In the genomic region with DNA sequence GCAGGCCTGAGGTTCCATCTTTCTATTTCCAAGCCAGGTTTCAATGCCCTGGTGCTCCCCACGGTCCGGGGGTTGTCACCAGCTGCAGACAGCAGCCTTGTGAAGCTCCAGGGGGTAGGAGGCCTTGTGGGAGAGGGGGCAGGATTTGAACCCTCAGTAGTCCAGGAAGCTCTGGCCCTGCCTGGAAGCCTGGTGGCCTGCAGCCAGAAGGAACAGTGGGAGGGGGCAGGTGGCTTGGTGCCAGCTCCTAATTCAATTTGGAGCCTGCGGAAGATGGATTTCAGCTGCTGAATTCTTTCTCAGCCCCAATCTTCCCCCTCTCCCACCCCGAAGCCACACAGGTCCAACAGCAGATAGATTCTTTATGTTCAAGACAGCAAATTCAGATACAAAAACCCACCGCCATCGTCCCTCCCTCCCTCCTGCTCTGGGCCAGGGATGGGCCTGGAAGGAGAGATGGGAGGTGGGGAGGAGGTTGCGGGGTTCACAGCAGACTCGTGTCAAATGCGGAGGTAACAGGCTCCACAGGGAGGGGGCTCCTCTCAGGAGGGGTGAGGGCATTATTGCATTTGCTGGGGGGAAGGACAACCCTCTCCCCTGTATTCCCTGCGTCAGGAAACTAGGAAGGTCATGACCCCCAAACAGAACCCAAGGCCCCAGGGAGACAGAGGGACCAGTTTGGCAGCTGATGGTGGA, we compare ENCODE assay signal across 18 cellular contexts. TPM values are rescaled to one million over a fixed set of nuclear protein-coding genes. Genes with fewer than 3 reads are reported as not detected.
DNase-seq lines count a peak whose midpoint lies in the region; ATAC-seq, FAIRE-seq and TF ChIP-seq lines count a peak whose summit lies in the region.
"Had no signal": no experiment of that assay in that cellular context is flagged by ENCODE, and none has a peak within 500 bp of the region (broad histone marks: within the 10 kb centered on the region; RNA-seq: fewer than 3 reads in every experiment).

No MANE protein-coding gene starts in this region.

- H3K27ac Mint-ChIP-seq in astrocyte (ENCODE audit: unreplicated experiment) (peak overlapping the region; percentile 34), immature natural killer cell (peak overlapping the region in 4 of 6 donors; percentile 45 to 92 (median 72))
- H3K27ac Mint-ChIP-seq: activated CD4-positive, alpha-beta memory T cell treated with anti-CD3 and anti-CD28 coated beads, Interleukin-2, amount 10 ng/mL, durations not matched to agents 7 days and 5 days; activated naive CD8-positive, alpha-beta T cell treated with anti-CD3 and anti-CD28 coated beads, Interleukin-2, amount 50 U/mL, for 24 hours; activated T-helper 1 cell treated with anti-CD3 and anti-CD28 coated beads, Interleukin-12 subunit alpha, Interleukin-12 subunit beta, Interleukin-2, Interleukin-4 antibody, amounts not matched to agents 30 ng/mL and 10 ng/mL and 1 ng/mL, durations not matched to agents 14 hours and 24 hours and 36 hours; stimulated activated naive B cell treated with anti-CD40 and anti-IgM and Interleukin-4, amounts not matched to agents 10 μg/mL and 1 μg/mL and 100 μg/mL, for 72 hours had no signal

- H4K20me1 ChIP-seq in astrocyte (ENCODE audit: insufficient read depth, low read length) (peaks cover 67% of the 10 kb centered on the region), smooth muscle cell (ENCODE audit: low read depth) (peaks cover 44% of the 10 kb centered on the region)

- H3K4me1 ChIP-seq in astrocyte (ENCODE audit: insufficient read depth, low read length) (peaks cover 17% of the 10 kb centered on the region), smooth muscle cell (ENCODE audit: low read depth) (peaks cover 12% of the 10 kb centered on the region)

- H3K4me2 ChIP-seq in astrocyte (ENCODE audit: low read length) (no peak overlapping the region), smooth muscle cell (no peak overlapping the region)

- H3K4me3 ChIP-seq in H7 (ENCODE audit: insufficient read depth, low read depth, low read length) (no peak overlapping the region), astrocyte (ENCODE audit: insufficient read depth, low read depth, low read length) (no peak overlapping the region), smooth muscle cell (no peak overlapping the region)

- peak; percentile 33 for DNase-seq in H7
- DNase-seq in astrocyte (ENCODE audit: low read depth), result no peak
- DNase-seq in immature natural killer cell, result no peak
- DNase-seq in smooth muscle cell (lab: John Stamatoyannopoulos, UW; ENCODE audit: unreplicated experiment), result no peak
- no peak for DNase-seq in hypothalamus (lab: John Stamatoyannopoulos, UW)
- DNase-seq in T1000 (lab: John Stamatoyannopoulos, UW), result no peak
- DNase-seq in NCI-H2081 (lab: John Stamatoyannopoulos, UW), result no peak
- DNase-seq: activated naive CD8-positive, alpha-beta T cell treated with anti-CD3 and anti-CD28 coated beads, Interleukin-2, amount 50 U/mL, for 24 hours; NCI-H1417 treated with DMSO at 0.1 percent for 48 hours; occipital lobe; stimulated activated naive B cell treated with anti-CD40 and anti-IgM and Interleukin-4, amounts not matched to agents 10 μg/mL and 1 μg/mL and 100 μg/mL, for 72 hours had no signal

- no peak overlapping the region for H3K9ac ChIP-seq in astrocyte (ENCODE audit: low read length)
- no peak overlapping the region for H3K9ac ChIP-seq in smooth muscle cell (ENCODE audit: low read depth)

- H3K36me3 ChIP-seq in H7 (replicated peaks; ENCODE audit: control insufficient read depth, insufficient read depth, low read length) (peaks cover 3% of the 10 kb centered on the region), astrocyte (ENCODE audit: insufficient read depth, low read length) (peaks cover 5% of the 10 kb centered on the region), smooth muscle cell (ENCODE audit: low read depth) (no peaks in the 10 kb centered on the region)

- no peak for ATAC-seq in HG03159 (IDR thresholded peaks at IDR 0.05; ENCODE audit: unreplicated experiment)
- ATAC-seq: activated naive CD8-positive, alpha-beta T cell treated with anti-CD3 and anti-CD28 coated beads, Interleukin-2, amount 50 U/mL, for 24 hours; stimulated activated naive B cell treated with anti-CD40 and anti-IgM and Interleukin-4, amounts not matched to agents 10 μg/mL and 1 μg/mL and 100 μg/mL, for 72 hours had no signal

- H2AFZ ChIP-seq in astrocyte (ENCODE audit: low read depth, low read length) (no peak overlapping the region), smooth muscle cell (ENCODE audit: low read depth) (no peak overlapping the region)

- H3K36me3 Mint-ChIP-seq in astrocyte (ENCODE audit: low read depth, unreplicated experiment), result peaks cover 7% of the 10 kb centered on the region
- peaks cover 0 to 3% (median 0%) of the 10 kb centered on the region in 3 donors for H3K36me3 Mint-ChIP-seq in immature natural killer cell

- H3K4me3 Mint-ChIP-seq in astrocyte (ENCODE audit: unreplicated experiment) (no peak overlapping the region), immature natural killer cell (no peak overlapping the region)
- H3K4me3 Mint-ChIP-seq: activated CD4-positive, alpha-beta memory T cell treated with anti-CD3 and anti-CD28 coated beads, Interleukin-2, amount 10 ng/mL, durations not matched to agents 7 days and 5 days; activated naive CD8-positive, alpha-beta T cell treated with anti-CD3 and anti-CD28 coated beads, Interleukin-2, amount 50 U/mL, for 24 hours; activated T-helper 1 cell treated with anti-CD3 and anti-CD28 coated beads, Interleukin-12 subunit alpha, Interleukin-12 subunit beta, Interleukin-2, Interleukin-4 antibody, amounts not matched to agents 30 ng/mL and 10 ng/mL and 1 ng/mL, durations not matched to agents 14 hours and 24 hours and 36 hours; stimulated activated naive B cell treated with anti-CD40 and anti-IgM and Interleukin-4, amounts not matched to agents 10 μg/mL and 1 μg/mL and 100 μg/mL, for 72 hours had no signal

- no peak for FAIRE-seq in astrocyte (lab: Jason Lieb, UNC)
- FAIRE-seq: D721Med, frontal cortex, urothelium cell line had no signal

- no peaks in the 10 kb centered on the region for H3K9me3 Mint-ChIP-seq in astrocyte (ENCODE audit: unreplicated experiment)
- no peaks in the 10 kb centered on the region for H3K9me3 Mint-ChIP-seq in immature natural killer cell
- H3K9me3 Mint-ChIP-seq: activated CD4-positive, alpha-beta memory T cell treated with anti-CD3 and anti-CD28 coated beads, Interleukin-2, amount 10 ng/mL, durations not matched to agents 7 days and 5 days; activated naive CD8-positive, alpha-beta T cell treated with anti-CD3 and anti-CD28 coated beads, Interleukin-2, amount 50 U/mL, for 24 hours; activated T-helper 1 cell treated with anti-CD3 and anti-CD28 coated beads, Interleukin-12 subunit alpha, Interleukin-12 subunit beta, Interleukin-2, Interleukin-4 antibody, amounts not matched to agents 30 ng/mL and 10 ng/mL and 1 ng/mL, durations not matched to agents 14 hours and 24 hours and 36 hours; stimulated activated naive B cell treated with anti-CD40 and anti-IgM and Interleukin-4, amounts not matched to agents 10 μg/mL and 1 μg/mL and 100 μg/mL, for 72 hours had no signal

- H3K27ac ChIP-seq in astrocyte (ENCODE audit: low read depth, low read length), result no peak overlapping the region
- peak overlapping the region; percentile 11 for H3K27ac ChIP-seq in smooth muscle cell (ENCODE audit: low read depth)
- H3K27ac ChIP-seq: HL-60 had no signal

- no peaks in the 10 kb centered on the region for H3K27me3 ChIP-seq in H7 (ENCODE audit: control insufficient read depth, insufficient read depth, low read length)
- peaks cover 11% of the 10 kb centered on the region for H3K27me3 ChIP-seq in astrocyte (ENCODE audit: insufficient read depth, low read length)
- H3K27me3 ChIP-seq in smooth muscle cell (ENCODE audit: low read depth), result no peaks in the 10 kb centered on the region

- WGBS in smooth muscle cell (ENCODE audit: low lambda C conversion rate), result 84% methylated on average over 10 of the region's 10 CpGs

- H3K27me3 Mint-ChIP-seq in astrocyte (ENCODE audit: low read depth, unreplicated experiment) (no peaks in the 10 kb centered on the region), immature natural killer cell (ENCODE audit: low read depth in 3 of 3) (peaks cover 3 to 25% (median 15%) of the 10 kb centered on the region in 3 donors)

- TF ChIP-seq CTCF in astrocyte (IDR thresholded peaks at IDR 0.05; ENCODE audit: insufficient read depth, low read depth, low read length), result no peak
- TF ChIP-seq CTCF in smooth muscle cell (IDR thresholded peaks at IDR 0.05; ENCODE audit: borderline replicate concordance, insufficient read depth, poor library complexity, severe bottlenecking), result no peak

- H3K9me3 ChIP-seq in astrocyte (ENCODE audit: insufficient read depth, low read depth, low read length), result no peaks in the 10 kb centered on the region
- no peaks in the 10 kb centered on the region for H3K9me3 ChIP-seq in smooth muscle cell (replicated peaks; ENCODE audit: low read depth)

- H3K4me1 Mint-ChIP-seq in astrocyte (ENCODE audit: low read depth, unreplicated experiment), result peaks cover 10% of the 10 kb centered on the region
- peaks cover 28 to 39% of the 10 kb centered on the region in 2 donors for H3K4me1 Mint-ChIP-seq in immature natural killer cell

- no peaks in the 10 kb centered on the region for H3F3A ChIP-seq in smooth muscle cell (ENCODE audit: low read depth)

- peaks cover 4% of the 10 kb centered on the region for H3K79me2 ChIP-seq in astrocyte (ENCODE audit: insufficient read depth, low read length)
- H3K79me2 ChIP-seq in smooth muscle cell (ENCODE audit: low read depth), result no peaks in the 10 kb centered on the region

RNA-seq across cellular contexts. Expression of a gene that starts 2.4 kb away (rescaled TPM):
- 0.22 and 0.35 TPM in 2 replicates for total RNA-seq in H7 (2014; rRNA removed; shearing (Covaris generic))
- total RNA-seq in astrocyte, result 0.41 and 0.91 TPM in 2 replicates
- polyA plus RNA-seq in immature natural killer cell, result 1 to 10 TPM in 1 of 3 donors, under 1 TPM in 1, not detected in 1; 0.17 to 1.2 TPM
- 0.27 TPM in 1 of 2 replicates, not detected in the other for total RNA-seq in smooth muscle cell
- 1.0 TPM in 1 of 2 replicates, not detected in the other for polyA plus RNA-seq in smooth muscle cell
- total RNA-seq: frontal cortex, occipital lobe had no signal

RNA-seq across cellular contexts. Expression of a gene that starts 18.4 kb away (rescaled TPM):
- 97.8 and 116 TPM in 2 replicates for total RNA-seq in H7 (2014; rRNA removed; shearing (Covaris generic))
- total RNA-seq in astrocyte (145 and 169 TPM in 2 replicates), smooth muscle cell (73.0 and 81.8 TPM in 2 replicates)
- polyA plus RNA-seq in immature natural killer cell (10 to 100 TPM; 42.0 to 49.0 (median 47.0) TPM), smooth muscle cell (142 and 178 TPM in 2 replicates)

RNA-seq across cellular contexts. Expression of a gene that starts 40.6 kb away (rescaled TPM):
- 44.6 and 46.9 TPM in 2 replicates for total RNA-seq in H7 (2014; rRNA removed; shearing (Covaris generic))
- total RNA-seq in astrocyte, result 100 and 105 TPM in 2 replicates
- polyA plus RNA-seq in immature natural killer cell, result 100 to 1,000 TPM; 116 to 164 (median 120) TPM
- total RNA-seq in smooth muscle cell, result 96.1 and 114 TPM in 2 replicates
- 152 and 175 TPM in 2 replicates for polyA plus RNA-seq in smooth muscle cell

RNA-seq across cellular contexts. Expression of a gene that starts 44.5 kb away (rescaled TPM):
- total RNA-seq in H7 (2014; rRNA removed; shearing (Covaris generic)), result 108 and 127 TPM in 2 replicates
- total RNA-seq in astrocyte, result 59.2 and 68.3 TPM in 2 replicates
- polyA plus RNA-seq in immature natural killer cell, result 10 to 100 TPM; 74.3 to 94.6 (median 84.7) TPM
- total RNA-seq in smooth muscle cell, result 19.0 and 28.0 TPM in 2 replicates
- polyA plus RNA-seq in smooth muscle cell, result 64.8 and 72.2 TPM in 2 replicates

RNA-seq across cellular contexts. Expression of a gene that starts 51.8 kb away (rescaled TPM):
- 88.2 and 99.4 TPM in 2 replicates for total RNA-seq in H7 (2014; rRNA removed; shearing (Covaris generic))
- total RNA-seq in astrocyte (106 and 110 TPM in 2 replicates), smooth muscle cell (80.6 and 86.1 TPM in 2 replicates)
- polyA plus RNA-seq in immature natural killer cell (100 to 1,000 TPM; 203 to 317 (median 289) TPM), smooth muscle cell (216 and 252 TPM in 2 replicates)
